8 cellular contexts compared by ENCODE assay signal in genomic region chr16:30875881-30876791, GRCh38. TPM values are rescaled to one million over a fixed set of nuclear protein-coding genes. Genes with fewer than 3 reads are reported as not detected.
DNase-seq lines count a peak whose midpoint lies in the region; ATAC-seq and TF ChIP-seq lines count a peak whose summit lies in the region.

No MANE protein-coding gene starts in this region.

- DNase-seq in right atrium auricular region (ENCODE audit: low spot score) (no peak), Right ventricle myocardium superior (no peak), KBM-7 (peak; percentile 84), ovary (no peak), glomerular visceral epithelial cell (ENCODE audit: extremely low spot score) (no peak)

- H3K27me3 ChIP-seq in right atrium auricular region (no peaks in the 10 kb centered on the region), ovary (no peaks in the 10 kb centered on the region)

- H3K9me3 ChIP-seq in right atrium auricular region (no peaks in the 10 kb centered on the region), ovary (no peaks in the 10 kb centered on the region)

- H3K4me3 ChIP-seq in right atrium auricular region (peak overlapping the region; percentile 78 to 90), WI38 (ENCODE audit: low read depth, low read length) (peak overlapping the region; percentile 76), ovary (peak overlapping the region; percentile 97)

- intact Hi-C loops in Right ventricle myocardium superior (cut with DNase I) (no loop called here), ovary (cut with DNase I) (no loop called here)

- H3K4me1 ChIP-seq in right atrium auricular region (peaks cover 0 to 24% of the 10 kb centered on the region in 2 donors), ovary (ENCODE audit: insufficient read depth) (peaks cover 9% of the 10 kb centered on the region)

- H3K27ac ChIP-seq in right atrium auricular region (peak overlapping the region; percentile 93 to 94), ovary (peak overlapping the region in 1 of 2 donors; percentile 80)

- TF ChIP-seq CTCF in right atrium auricular region (IDR thresholded peaks at IDR 0.05) (no peak), WI38 (IDR thresholded peaks at IDR 0.05; ENCODE audit: low read depth, low read length) (no peak), ovary (IDR thresholded peaks at IDR 0.05) (no peak)

- WGBS in ovary, 3 donors: 10 to 15% (median 11%) methylated on average over 11 of the region's 11 CpGs

- in situ Hi-C loops in KBM-7 (cut with MboI; ENCODE audit: low pct_unique_long_range_greater_than_20kb, low sequenced_read_pairs): no loop called here

- no peak for TF ChIP-seq POLR2A in ovary (IDR thresholded peaks at IDR 0.05)

- ATAC-seq in Right ventricle myocardium superior (ENCODE audit: poor library complexity) (no peak), esophagus mucosa (peak; percentile 6), HG03196 (IDR thresholded peaks at IDR 0.05; ENCODE audit: unreplicated experiment) (no peak)

- H3K36me3 ChIP-seq in right atrium auricular region (no peaks in the 10 kb centered on the region), ovary (no peaks in the 10 kb centered on the region)

- no peak for TF ChIP-seq EP300 in ovary (IDR thresholded peaks at IDR 0.05)

RNA-seq across cellular contexts. Expression of gene BCL7C, which starts 17.7 kb away (rescaled TPM):
- total RNA-seq in right atrium auricular region (10 to 100 TPM; 21.1 to 35.1 TPM), Right ventricle myocardium superior (28.8 TPM), esophagus mucosa (30.5 TPM), ovary (10 to 100 TPM; 34.4 to 54.8 (median 49.0) TPM)
- 10 to 100 TPM; 13.3 to 44.1 TPM for polyA plus RNA-seq in ovary

RNA-seq across cellular contexts. Expression of gene CTF1, which starts 20.3 kb away (rescaled TPM):
- total RNA-seq in right atrium auricular region: 1 to 10 TPM; 6.5 to 7.6 TPM
- total RNA-seq in Right ventricle myocardium superior: 6.5 TPM
- total RNA-seq in esophagus mucosa: 2.3 TPM
- 10 to 100 TPM in 5 of 7 donors, 1 to 10 TPM in 2; 7.0 to 22.4 (median 14.4) TPM for total RNA-seq in ovary
- 10 to 100 TPM in 1 of 2 donors, 1 to 10 TPM in 1; 7.9 to 16.2 TPM for polyA plus RNA-seq in ovary

RNA-seq across cellular contexts. Expression of gene FBXL19, which starts 47.2 kb away (rescaled TPM):
- 1 to 10 TPM; 5.7 to 7.9 TPM for total RNA-seq in right atrium auricular region
- 4.7 TPM for total RNA-seq in Right ventricle myocardium superior
- total RNA-seq in esophagus mucosa: 19.2 TPM
- total RNA-seq in ovary: 10 to 100 TPM; 10.2 to 24.3 (median 15.4) TPM
- 10 to 100 TPM in 1 of 2 donors, 1 to 10 TPM in 1; 1.6 to 12.4 TPM for polyA plus RNA-seq in ovary
